Comparison of ENCODE assay signal across 11 cellular contexts in the genomic region with DNA sequence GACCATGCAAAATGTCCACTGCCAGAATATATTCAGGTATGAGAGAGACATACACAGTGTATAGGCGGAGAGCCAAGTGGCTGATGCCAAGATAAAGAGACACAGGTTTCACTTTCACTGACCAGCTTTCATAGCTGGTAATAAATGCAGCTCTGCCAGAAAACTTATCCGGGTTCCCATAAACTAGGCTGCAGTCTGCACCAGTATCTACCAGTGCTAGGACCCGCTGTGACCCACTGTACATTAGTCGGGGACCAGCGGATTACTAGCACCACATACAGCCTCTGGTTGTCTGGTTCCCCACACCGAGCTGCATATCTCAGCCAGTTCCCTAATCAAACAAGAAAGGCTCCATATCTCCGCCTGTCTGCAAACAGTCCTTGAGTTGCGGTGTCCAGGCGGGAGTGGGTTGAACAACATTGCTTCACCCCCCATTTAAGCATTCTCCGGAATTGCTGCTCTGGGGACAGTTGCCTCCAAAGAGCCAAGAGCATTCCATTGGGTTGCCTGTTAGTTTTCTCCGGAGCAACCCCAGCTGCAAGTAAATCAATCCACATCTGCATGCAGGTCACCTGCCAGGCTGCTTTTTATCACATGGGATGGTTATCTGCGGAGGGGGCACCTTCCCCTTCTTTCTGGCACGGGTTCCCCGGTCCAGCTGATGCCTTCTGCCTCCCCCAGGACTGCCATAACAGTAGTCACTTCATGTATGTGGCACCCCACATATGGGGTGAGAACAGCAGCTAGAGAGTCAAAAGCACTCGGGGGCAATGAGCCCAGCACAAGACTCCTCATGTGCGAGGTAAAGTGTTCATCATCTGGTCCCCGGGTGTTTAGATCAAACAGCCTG. TPM values are rescaled to one million over a fixed set of nuclear protein-coding genes. Genes with fewer than 3 reads are reported as not detected.
A peak's percentile ranks its signal among the peaks of the same experiment; 100 is the strongest.
DNase-seq lines count a peak whose midpoint lies in the region; ATAC-seq and TF ChIP-seq lines count a peak whose summit lies in the region.
"Had no signal": no experiment of that assay in that cellular context is flagged by ENCODE, and none has a peak within 500 bp of the region (broad histone marks: within the 10 kb centered on the region; RNA-seq: fewer than 3 reads in every experiment).

No MANE protein-coding gene starts in this region.

- intact Hi-C loops in left colon (cut with DNase I, micrococcal nuclease) = no loop called here

- H3K4me3 ChIP-seq in thoracic aorta = peak overlapping the region; percentile 58

- peak; percentile 42 for ATAC-seq in left colon
- no peak for ATAC-seq in thoracic aorta (ENCODE audit: insufficient number of reproducible peaks, low FRiP score, low read depth)
- no peak for ATAC-seq in GM19455 (IDR thresholded peaks at IDR 0.05; ENCODE audit: unreplicated experiment)
- ATAC-seq in stimulated activated naive CD8-positive, alpha-beta T cell treated with anti-CD3 and anti-CD28 coated beads, Interleukin-15, Interleukin-2, amounts not matched to agents 100 U/mL and 50 U/mL, for 24 hours = no peak
- ATAC-seq in GM21381 (IDR thresholded peaks at IDR 0.05; ENCODE audit: unreplicated experiment) = no peak

- no peaks in the 10 kb centered on the region for H3K9me3 ChIP-seq in thoracic aorta

- no peak overlapping the region for H3K27ac ChIP-seq in thoracic aorta
- H3K27ac ChIP-seq: epithelial cell of prostate had no signal

- H3K27me3 ChIP-seq in thoracic aorta (replicated peaks; ENCODE audit: insufficient read depth) = no peaks in the 10 kb centered on the region

- TF ChIP-seq CTCF in thoracic aorta (IDR thresholded peaks at IDR 0.05) = no peak

- no peaks in the 10 kb centered on the region for H3K36me3 ChIP-seq in thoracic aorta

- DNase-seq in DMS 273 (lab: John Stamatoyannopoulos, UW; ENCODE audit: unreplicated experiment) = peak; percentile 52
- DNase-seq in DMS 273 treated with DMSO at 0.1 percent for 48 hours (lab: John Stamatoyannopoulos, UW) = no peak
- peak; percentile 41 for DNase-seq in amniotic epithelial cell (ENCODE audit: low read depth)
- DNase-seq in left colon = peak; percentile 76 to 81
- DNase-seq in thoracic aorta (ENCODE audit: low spot score) = no peak
- DNase-seq in stimulated activated naive CD8-positive, alpha-beta T cell treated with anti-CD3 and anti-CD28 coated beads, Interleukin-15, Interleukin-2, amounts not matched to agents 100 U/mL and 50 U/mL, for 24 hours = no peak

- peaks cover 8 to 16% of the 10 kb centered on the region in 2 donors for H3K4me1 ChIP-seq in thoracic aorta (ENCODE audit: control insufficient read depth in 1 of 2, low read depth in 2 of 2)

RNA-seq across cellular contexts. Expression of a gene that starts 18.0 kb away (rescaled TPM):
- total RNA-seq in left colon = 10 to 100 TPM in 1 of 2 donors, 1 to 10 TPM in 1; 9.7 to 12.9 TPM
- total RNA-seq in thoracic aorta = 10 to 100 TPM in 1 of 2 donors, 1 to 10 TPM in 1; 7.9 to 11.5 TPM

RNA-seq across cellular contexts. Expression of a gene that starts 21.3 kb away (rescaled TPM):
- total RNA-seq in left colon (1 to 10 TPM; 7.4 to 8.3 TPM), thoracic aorta (1 to 10 TPM in 1 of 2 donors, under 1 TPM in 1; 0.92 to 3.2 TPM)

RNA-seq across cellular contexts. Expression of a gene that starts 21.4 kb away (rescaled TPM):
- not detected for total RNA-seq in left colon
- total RNA-seq in thoracic aorta = not detected
- total RNA-seq: A172, pulmonary artery endothelial cell had no signal

Comparison
In these comparisons a context has a peak if more than half of its experiments do, and no peak if none do; other contexts are left out.
1. DNase-seq: peak in DMS 273 (single experiment), amniotic epithelial cell (single experiment) and left colon (2 of 2); none in DMS 273 treated with DMSO at 0.1 percent for 48 hours (single experiment), thoracic aorta (single experiment) and stimulated activated naive CD8-positive, alpha-beta T cell treated with anti-CD3 and anti-CD28 coated beads, Interleukin-15, Interleukin-2, amounts not matched to agents 100 U/mL and 50 U/mL, for 24 hours (single experiment).